Comparison of ENCODE assay signal across 1 cellular context in genomic region chr22:37160037-37160436, GRCh38.
TF ChIP-seq lines count a peak whose summit lies in the region.

No MANE protein-coding gene starts in this region.

TF ChIP-seq in HCT116, 20 proteins besides CTCF, POLR2A, EP300 and RAD21 (continued from another document):
- no peak for TF ChIP-seq FOSL1 (IDR thresholded peaks at IDR 0.05; ENCODE audit: low read depth)
- TF ChIP-seq YY1 (IDR thresholded peaks at IDR 0.05; ENCODE audit: extremely low read depth, insufficient replicate concordance, low read depth, low read length) = no peak
- TF ChIP-seq ZBTB33 (IDR thresholded peaks at IDR 0.05; ENCODE audit: extremely low read depth, insufficient replicate concordance, low read length) = no peak
- no peak for TF ChIP-seq JUND (IDR thresholded peaks at IDR 0.05)
- no peak for TF ChIP-seq EZH2 (IDR thresholded peaks at IDR 0.05)
- TF ChIP-seq SP1 (IDR thresholded peaks at IDR 0.05; ENCODE audit: low read depth) = no peak
- TF ChIP-seq ATF3 (IDR thresholded peaks at IDR 0.05) = no peak
- TF ChIP-seq ZNF274 (IDR thresholded peaks at IDR 0.05; ENCODE audit: low read depth, low read length) = no peak
- TF ChIP-seq ZFX (IDR thresholded peaks at IDR 0.05) = no peak
- TF ChIP-seq CBX3 (IDR thresholded peaks at IDR 0.05; ENCODE audit: low read depth) = no peak
- TF ChIP-seq MAX (IDR thresholded peaks at IDR 0.05) = no peak
- TF ChIP-seq ELF1 (IDR thresholded peaks at IDR 0.05; ENCODE audit: borderline replicate concordance, low read depth) = no peak
- no peak for TF ChIP-seq CEBPB (IDR thresholded peaks at IDR 0.05; ENCODE audit: low read depth)
- no peak for TF ChIP-seq EGR1 (IDR thresholded peaks at IDR 0.05; ENCODE audit: low read depth)
- TF ChIP-seq POLR2AphosphoS5 (IDR thresholded peaks at IDR 0.05; ENCODE audit: low read depth, low read length) = no peak
- TF ChIP-seq TCF7L2 (IDR thresholded peaks at IDR 0.05; ENCODE audit: borderline replicate concordance, extremely low read depth, insufficient read depth, insufficient read length) = no peak
- TF ChIP-seq SRF (IDR thresholded peaks at IDR 0.05; ENCODE audit: low read depth) = no peak
- TF ChIP-seq EZH2phosphoT487 (IDR thresholded peaks at IDR 0.05; ENCODE audit: borderline replicate concordance) = no peak
